ENCODE assay signal across 1 cellular context in the genomic region with DNA sequence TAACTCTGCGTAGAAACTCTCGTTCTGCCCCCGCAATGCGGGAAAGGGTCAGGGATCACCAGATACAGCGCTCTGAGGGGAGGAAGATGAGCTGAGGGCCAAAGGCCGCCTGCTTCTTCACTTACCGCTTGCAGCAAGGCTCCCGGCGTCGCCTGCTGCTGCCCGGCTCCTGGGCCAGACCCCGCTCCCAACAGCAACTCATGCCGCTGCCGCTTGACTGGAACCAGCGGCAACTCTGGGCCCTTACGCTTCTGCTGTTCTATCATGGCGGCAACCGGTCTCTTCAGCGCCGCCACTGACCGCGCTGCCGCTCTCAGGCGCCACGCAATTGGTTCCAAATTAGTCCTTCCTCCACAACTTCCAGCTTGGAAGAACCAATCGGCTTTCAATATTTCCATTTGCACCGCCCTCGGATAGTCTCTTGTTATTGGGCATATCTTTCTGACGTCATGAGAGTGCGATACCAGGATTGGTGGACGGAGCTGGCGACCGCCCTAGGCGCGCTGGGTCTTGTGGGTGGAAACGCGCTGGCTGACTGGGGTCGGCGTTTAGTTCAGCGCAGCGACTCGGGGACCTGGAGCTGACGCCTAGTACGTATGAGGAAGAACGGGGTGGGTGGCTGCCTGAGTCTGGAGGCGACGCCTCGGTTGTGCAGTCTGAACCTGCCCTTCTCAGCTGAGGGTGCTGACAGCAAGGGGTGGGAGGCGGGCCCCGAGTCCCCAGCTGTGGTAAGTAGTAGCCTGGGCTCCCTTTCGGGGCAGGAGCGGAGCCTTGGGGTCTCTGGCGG.
A peak's percentile ranks its signal among the peaks of the same experiment; 100 is the strongest.
TF ChIP-seq lines count a peak whose summit lies in the region.

A gene (minus strand): TSS at position 303 of the 787 bp plus-strand sequence. CDS start 37 bp downstream, at position 266.
A gene with protein sequence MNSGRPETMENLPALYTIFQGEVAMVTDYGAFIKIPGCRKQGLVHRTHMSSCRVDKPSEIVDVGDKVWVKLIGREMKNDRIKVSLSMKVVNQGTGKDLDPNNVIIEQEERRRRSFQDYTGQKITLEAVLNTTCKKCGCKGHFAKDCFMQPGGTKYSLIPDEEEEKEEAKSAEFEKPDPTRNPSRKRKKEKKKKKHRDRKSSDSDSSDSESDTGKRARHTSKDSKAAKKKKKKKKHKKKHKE (plus strand): TSS at position 547 of the 787 bp plus-strand sequence. CDS start 13,067 bp downstream, outside the sequence.

TF ChIP-seq in HepG2, 621 proteins besides CTCF, POLR2A, EP300 and RAD21 (continued from another document and continues in another):
- TF ChIP-seq GPN1 (CRISPR knock-in tag; IDR thresholded peaks at IDR 0.05; ENCODE audit: borderline replicate concordance) (no peak), ZNF816 (CRISPR knock-in tag; IDR thresholded peaks at IDR 0.05; ENCODE audit: borderline replicate concordance) (0 out of 2 replicates have a peak, but pooled peaks have one; percentile 56), TEAD2 (CRISPR knock-in tag; IDR thresholded peaks at IDR 0.05) (no peak), ZNF709 (CRISPR knock-in tag; IDR thresholded peaks at IDR 0.05) (no peak; the same call in 1 of the 2 replicates), ADNP (CRISPR knock-in tag; IDR thresholded peaks at IDR 0.05) (no peak), NFIC (IDR thresholded peaks at IDR 0.05; ENCODE audit: low read length) (no peak), SYNCRIP (IDR thresholded peaks at IDR 0.05; ENCODE audit: insufficient read depth, low read depth, low read length) (no peak), GTF2F1 (IDR thresholded peaks at IDR 0.05; ENCODE audit: low read length) (no peak), SOX5 (CRISPR knock-in tag; IDR thresholded peaks at IDR 0.05; ENCODE audit: borderline replicate concordance) (no peak), CHCHD3 (CRISPR knock-in tag; IDR thresholded peaks at IDR 0.05) (0 out of 2 replicates have a peak, but pooled peaks have one; percentile 48), PHF8 (CRISPR knock-in tag; IDR thresholded peaks at IDR 0.05) (peak; percentile 94), TSC22D2 (CRISPR knock-in tag; IDR thresholded peaks at IDR 0.05; ENCODE audit: borderline replicate concordance) (no peak), ZBTB1 (CRISPR knock-in tag; IDR thresholded peaks at IDR 0.05; ENCODE audit: borderline replicate concordance) (no peak), ZNF10 (CRISPR knock-in tag; IDR thresholded peaks at IDR 0.05; ENCODE audit: borderline replicate concordance, low read depth) (no peak), ZFX (CRISPR knock-in tag; IDR thresholded peaks at IDR 0.05; ENCODE audit: low read depth) (peak; percentile 78), NFYC (CRISPR knock-in tag; IDR thresholded peaks at IDR 0.05) (peak; percentile 96), ARNT (IDR thresholded peaks at IDR 0.05) (no peak), AGO1 (IDR thresholded peaks at IDR 0.05; ENCODE audit: low read depth, low read length, poor library complexity, severe bottlenecking) (peak; percentile 20), ARID2 (CRISPR knock-in tag; IDR thresholded peaks at IDR 0.05; ENCODE audit: borderline replicate concordance) (no peak), ZFP41 (CRISPR knock-in tag; IDR thresholded peaks at IDR 0.05; ENCODE audit: borderline replicate concordance) (no peak), ZNF878 (CRISPR knock-in tag; IDR thresholded peaks at IDR 0.05) (no peak), ZNF562 (CRISPR knock-in tag; IDR thresholded peaks at IDR 0.05; ENCODE audit: borderline replicate concordance) (no peak), ZNF331 (CRISPR knock-in tag; IDR thresholded peaks at IDR 0.05) (peak; percentile 56), NBN (conservative IDR thresholded peaks at IDR 0.05) (no peak), ZKSCAN8 (CRISPR knock-in tag; IDR thresholded peaks at IDR 0.05; ENCODE audit: borderline replicate concordance) (no peak), ZNF230 (CRISPR knock-in tag; IDR thresholded peaks at IDR 0.05) (no peak), MEIS1 (CRISPR knock-in tag; IDR thresholded peaks at IDR 0.05; ENCODE audit: borderline replicate concordance) (no peak), ETV5 (CRISPR knock-in tag; IDR thresholded peaks at IDR 0.05; ENCODE audit: borderline replicate concordance) (no peak; the same call in 1 of the 2 replicates), KLF12 (CRISPR knock-in tag; IDR thresholded peaks at IDR 0.05; ENCODE audit: borderline replicate concordance) (no peak), SMAD9 (CRISPR knock-in tag; IDR thresholded peaks at IDR 0.05) (no peak), HIVEP1 (CRISPR knock-in tag; IDR thresholded peaks at IDR 0.05) (no peak), ZNF205 (CRISPR knock-in tag; IDR thresholded peaks at IDR 0.05) (peak; percentile 30; the same call in 1 of the 2 replicates), ZNF329 (CRISPR knock-in tag; IDR thresholded peaks at IDR 0.05; ENCODE audit: low read depth) (no peak), ZNF724P (CRISPR knock-in tag; IDR thresholded peaks at IDR 0.05; ENCODE audit: borderline replicate concordance) (no peak), FLYWCH1 (CRISPR knock-in tag; IDR thresholded peaks at IDR 0.05) (no peak), TBL1XR1 (IDR thresholded peaks at IDR 0.05; ENCODE audit: borderline replicate concordance, low read length, partially characterized antibody) (no peak)
- TF ChIP-seq, protein P1, sequence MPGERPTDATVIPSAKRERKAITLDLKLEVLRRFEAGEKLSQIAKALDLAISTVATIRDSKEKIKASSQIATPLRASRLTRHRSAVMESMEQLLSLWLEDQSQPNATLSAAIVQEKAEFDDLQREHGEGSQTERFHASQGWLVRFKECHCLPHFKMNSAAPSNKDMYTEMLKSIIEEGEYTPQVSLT (CRISPR knock-in tag; IDR thresholded peaks at IDR 0.05; ENCODE audit: borderline replicate concordance, low read depth) = no peak
- TF ChIP-seq, protein P2, sequence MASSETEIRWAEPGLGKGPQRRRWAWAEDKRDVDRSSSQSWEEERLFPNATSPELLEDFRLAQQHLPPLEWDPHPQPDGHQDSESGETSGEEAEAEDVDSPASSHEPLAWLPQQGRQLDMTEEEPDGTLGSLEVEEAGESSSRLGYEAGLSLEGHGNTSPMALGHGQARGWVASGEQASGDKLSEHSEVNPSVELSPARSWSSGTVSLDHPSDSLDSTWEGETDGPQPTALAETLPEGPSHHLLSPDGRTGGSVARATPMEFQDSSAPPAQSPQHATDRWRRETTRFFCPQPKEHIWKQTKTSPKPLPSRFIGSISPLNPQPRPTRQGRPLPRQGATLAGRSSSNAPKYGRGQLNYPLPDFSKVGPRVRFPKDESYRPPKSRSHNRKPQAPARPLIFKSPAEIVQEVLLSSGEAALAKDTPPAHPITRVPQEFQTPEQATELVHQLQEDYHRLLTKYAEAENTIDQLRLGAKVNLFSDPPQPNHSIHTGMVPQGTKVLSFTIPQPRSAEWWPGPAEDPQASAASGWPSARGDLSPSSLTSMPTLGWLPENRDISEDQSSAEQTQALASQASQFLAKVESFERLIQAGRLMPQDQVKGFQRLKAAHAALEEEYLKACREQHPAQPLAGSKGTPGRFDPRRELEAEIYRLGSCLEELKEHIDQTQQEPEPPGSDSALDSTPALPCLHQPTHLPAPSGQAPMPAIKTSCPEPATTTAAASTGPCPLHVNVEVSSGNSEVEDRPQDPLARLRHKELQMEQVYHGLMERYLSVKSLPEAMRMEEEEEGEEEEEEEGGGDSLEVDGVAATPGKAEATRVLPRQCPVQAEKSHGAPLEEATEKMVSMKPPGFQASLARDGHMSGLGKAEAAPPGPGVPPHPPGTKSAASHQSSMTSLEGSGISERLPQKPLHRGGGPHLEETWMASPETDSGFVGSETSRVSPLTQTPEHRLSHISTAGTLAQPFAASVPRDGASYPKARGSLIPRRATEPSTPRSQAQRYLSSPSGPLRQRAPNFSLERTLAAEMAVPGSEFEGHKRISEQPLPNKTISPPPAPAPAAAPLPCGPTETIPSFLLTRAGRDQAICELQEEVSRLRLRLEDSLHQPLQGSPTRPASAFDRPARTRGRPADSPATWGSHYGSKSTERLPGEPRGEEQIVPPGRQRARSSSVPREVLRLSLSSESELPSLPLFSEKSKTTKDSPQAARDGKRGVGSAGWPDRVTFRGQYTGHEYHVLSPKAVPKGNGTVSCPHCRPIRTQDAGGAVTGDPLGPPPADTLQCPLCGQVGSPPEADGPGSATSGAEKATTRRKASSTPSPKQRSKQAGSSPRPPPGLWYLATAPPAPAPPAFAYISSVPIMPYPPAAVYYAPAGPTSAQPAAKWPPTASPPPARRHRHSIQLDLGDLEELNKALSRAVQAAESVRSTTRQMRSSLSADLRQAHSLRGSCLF (CRISPR knock-in tag; IDR thresholded peaks at IDR 0.05; ENCODE audit: borderline replicate concordance) = no peak
- TF ChIP-seq, protein P3, sequence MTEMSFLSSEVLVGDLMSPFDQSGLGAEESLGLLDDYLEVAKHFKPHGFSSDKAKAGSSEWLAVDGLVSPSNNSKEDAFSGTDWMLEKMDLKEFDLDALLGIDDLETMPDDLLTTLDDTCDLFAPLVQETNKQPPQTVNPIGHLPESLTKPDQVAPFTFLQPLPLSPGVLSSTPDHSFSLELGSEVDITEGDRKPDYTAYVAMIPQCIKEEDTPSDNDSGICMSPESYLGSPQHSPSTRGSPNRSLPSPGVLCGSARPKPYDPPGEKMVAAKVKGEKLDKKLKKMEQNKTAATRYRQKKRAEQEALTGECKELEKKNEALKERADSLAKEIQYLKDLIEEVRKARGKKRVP (CRISPR knock-in tag; IDR thresholded peaks at IDR 0.05) = no peak
- TF ChIP-seq, protein P4, sequence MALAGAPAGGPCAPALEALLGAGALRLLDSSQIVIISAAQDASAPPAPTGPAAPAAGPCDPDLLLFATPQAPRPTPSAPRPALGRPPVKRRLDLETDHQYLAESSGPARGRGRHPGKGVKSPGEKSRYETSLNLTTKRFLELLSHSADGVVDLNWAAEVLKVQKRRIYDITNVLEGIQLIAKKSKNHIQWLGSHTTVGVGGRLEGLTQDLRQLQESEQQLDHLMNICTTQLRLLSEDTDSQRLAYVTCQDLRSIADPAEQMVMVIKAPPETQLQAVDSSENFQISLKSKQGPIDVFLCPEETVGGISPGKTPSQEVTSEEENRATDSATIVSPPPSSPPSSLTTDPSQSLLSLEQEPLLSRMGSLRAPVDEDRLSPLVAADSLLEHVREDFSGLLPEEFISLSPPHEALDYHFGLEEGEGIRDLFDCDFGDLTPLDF (CRISPR knock-in tag; IDR thresholded peaks at IDR 0.05) = peak; percentile 76
- TF ChIP-seq, protein P5, sequence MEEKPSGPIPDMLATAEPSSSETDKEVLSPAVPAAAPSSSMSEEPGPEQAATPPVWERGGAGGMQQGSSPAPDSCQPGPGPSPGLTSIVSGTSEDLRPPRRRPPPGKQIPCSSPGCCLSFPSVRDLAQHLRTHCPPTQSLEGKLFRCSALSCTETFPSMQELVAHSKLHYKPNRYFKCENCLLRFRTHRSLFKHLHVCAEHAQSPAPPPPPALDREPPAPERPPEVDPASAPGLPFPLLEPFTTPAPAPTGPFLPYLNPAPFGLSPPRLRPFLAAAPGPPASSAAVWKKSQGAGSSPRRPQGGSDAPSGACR (CRISPR knock-in tag; IDR thresholded peaks at IDR 0.05) = 0 out of 2 replicates have a peak, but pooled peaks have one; percentile 8
- TF ChIP-seq, protein P6, sequence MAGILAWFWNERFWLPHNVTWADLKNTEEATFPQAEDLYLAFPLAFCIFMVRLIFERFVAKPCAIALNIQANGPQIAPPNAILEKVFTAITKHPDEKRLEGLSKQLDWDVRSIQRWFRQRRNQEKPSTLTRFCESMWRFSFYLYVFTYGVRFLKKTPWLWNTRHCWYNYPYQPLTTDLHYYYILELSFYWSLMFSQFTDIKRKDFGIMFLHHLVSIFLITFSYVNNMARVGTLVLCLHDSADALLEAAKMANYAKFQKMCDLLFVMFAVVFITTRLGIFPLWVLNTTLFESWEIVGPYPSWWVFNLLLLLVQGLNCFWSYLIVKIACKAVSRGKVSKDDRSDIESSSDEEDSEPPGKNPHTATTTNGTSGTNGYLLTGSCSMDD (CRISPR knock-in tag; IDR thresholded peaks at IDR 0.05) = no peak; the same call in 1 of the 2 replicates
- TF ChIP-seq, protein P7, sequence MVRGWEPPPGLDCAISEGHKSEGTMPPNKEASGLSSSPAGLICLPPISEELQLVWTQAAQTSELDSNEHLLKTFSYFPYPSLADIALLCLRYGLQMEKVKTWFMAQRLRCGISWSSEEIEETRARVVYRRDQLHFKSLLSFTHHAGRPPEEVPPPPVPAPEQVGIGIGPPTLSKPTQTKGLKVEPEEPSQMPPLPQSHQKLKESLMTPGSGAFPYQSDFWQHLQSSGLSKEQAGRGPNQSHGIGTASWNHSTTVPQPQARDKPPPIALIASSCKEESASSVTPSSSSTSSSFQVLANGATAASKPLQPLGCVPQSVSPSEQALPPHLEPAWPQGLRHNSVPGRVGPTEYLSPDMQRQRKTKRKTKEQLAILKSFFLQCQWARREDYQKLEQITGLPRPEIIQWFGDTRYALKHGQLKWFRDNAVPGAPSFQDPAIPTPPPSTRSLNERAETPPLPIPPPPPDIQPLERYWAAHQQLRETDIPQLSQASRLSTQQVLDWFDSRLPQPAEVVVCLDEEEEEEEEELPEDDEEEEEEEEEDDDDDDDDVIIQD (CRISPR knock-in tag; IDR thresholded peaks at IDR 0.05; ENCODE audit: low read depth) = no peak
- TF ChIP-seq, protein P8, sequence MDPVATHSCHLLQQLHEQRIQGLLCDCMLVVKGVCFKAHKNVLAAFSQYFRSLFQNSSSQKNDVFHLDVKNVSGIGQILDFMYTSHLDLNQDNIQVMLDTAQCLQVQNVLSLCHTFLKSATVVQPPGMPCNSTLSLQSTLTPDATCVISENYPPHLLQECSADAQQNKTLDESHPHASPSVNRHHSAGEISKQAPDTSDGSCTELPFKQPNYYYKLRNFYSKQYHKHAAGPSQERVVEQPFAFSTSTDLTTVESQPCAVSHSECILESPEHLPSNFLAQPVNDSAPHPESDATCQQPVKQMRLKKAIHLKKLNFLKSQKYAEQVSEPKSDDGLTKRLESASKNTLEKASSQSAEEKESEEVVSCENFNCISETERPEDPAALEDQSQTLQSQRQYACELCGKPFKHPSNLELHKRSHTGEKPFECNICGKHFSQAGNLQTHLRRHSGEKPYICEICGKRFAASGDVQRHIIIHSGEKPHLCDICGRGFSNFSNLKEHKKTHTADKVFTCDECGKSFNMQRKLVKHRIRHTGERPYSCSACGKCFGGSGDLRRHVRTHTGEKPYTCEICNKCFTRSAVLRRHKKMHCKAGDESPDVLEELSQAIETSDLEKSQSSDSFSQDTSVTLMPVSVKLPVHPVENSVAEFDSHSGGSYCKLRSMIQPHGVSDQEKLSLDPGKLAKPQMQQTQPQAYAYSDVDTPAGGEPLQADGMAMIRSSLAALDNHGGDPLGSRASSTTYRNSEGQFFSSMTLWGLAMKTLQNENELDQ (CRISPR knock-in tag; IDR thresholded peaks at IDR 0.05; ENCODE audit: borderline replicate concordance) = no peak
- TF ChIP-seq, protein P9, sequence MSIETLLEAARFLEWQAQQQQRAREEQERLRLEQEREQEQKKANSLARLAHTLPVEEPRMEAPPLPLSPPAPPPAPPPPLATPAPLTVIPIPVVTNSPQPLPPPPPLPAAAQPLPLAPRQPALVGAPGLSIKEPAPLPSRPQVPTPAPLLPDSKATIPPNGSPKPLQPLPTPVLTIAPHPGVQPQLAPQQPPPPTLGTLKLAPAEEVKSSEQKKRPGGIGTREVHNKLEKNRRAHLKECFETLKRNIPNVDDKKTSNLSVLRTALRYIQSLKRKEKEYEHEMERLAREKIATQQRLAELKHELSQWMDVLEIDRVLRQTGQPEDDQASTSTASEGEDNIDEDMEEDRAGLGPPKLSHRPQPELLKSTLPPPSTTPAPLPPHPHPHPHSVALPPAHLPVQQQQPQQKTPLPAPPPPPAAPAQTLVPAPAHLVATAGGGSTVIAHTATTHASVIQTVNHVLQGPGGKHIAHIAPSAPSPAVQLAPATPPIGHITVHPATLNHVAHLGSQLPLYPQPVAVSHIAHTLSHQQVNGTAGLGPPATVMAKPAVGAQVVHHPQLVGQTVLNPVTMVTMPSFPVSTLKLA (IDR thresholded peaks at IDR 0.05) = no peak
